Comparison of ENCODE assay signal across 8 cellular contexts in genomic region chr16:31713071-31713944, GRCh38.
DNase-seq lines count a peak whose midpoint lies in the region; ATAC-seq and TF ChIP-seq lines count a peak whose summit lies in the region.

No MANE protein-coding gene starts in this region.

- H3K4me1 ChIP-seq in CD4-positive, CD25-positive, alpha-beta regulatory T cell (ENCODE audit: control insufficient read depth, insufficient read depth, low read length, poor library complexity, severe bottlenecking), result peaks cover 32% of the 10 kb centered on the region
- H3K4me1 ChIP-seq in duodenal mucosa (ENCODE audit: control insufficient read depth in 1 of 2, insufficient read depth in 2 of 2, low read length in 2 of 2), result peaks cover 11 to 15% of the 10 kb centered on the region in 2 donors
- peaks cover 0 to 5% (median 0%) of the 10 kb centered on the region in 4 donors for H3K4me1 ChIP-seq in right lobe of liver

- peak overlapping the region; percentile 85 for H3K27ac ChIP-seq in CD4-positive, CD25-positive, alpha-beta regulatory T cell (ENCODE audit: insufficient read depth, low read length, poor library complexity, severe bottlenecking)
- H3K27ac ChIP-seq in duodenal mucosa (ENCODE audit: low read depth, low read length) (peak overlapping the region; percentile 93), right lobe of liver (peak overlapping the region; percentile 81 to 92 (median 82))

- H3K9me3 ChIP-seq in CD4-positive, CD25-positive, alpha-beta regulatory T cell (ENCODE audit: control insufficient read depth in 2 of 2, low read length in 2 of 2), result no peaks in the 10 kb centered on the region
- no peaks in the 10 kb centered on the region for H3K9me3 ChIP-seq in duodenal mucosa (ENCODE audit: control insufficient read depth in 1 of 2, low read length in 2 of 2)
- no peaks in the 10 kb centered on the region for H3K9me3 ChIP-seq in right lobe of liver

- intact Hi-C loops in activated CD4-positive, alpha-beta memory T cell treated with anti-CD3 and anti-CD28 coated beads for 36 hours (cut with micrococcal nuclease), result loop anchor here (1.0 to 2.0 kb wide), 2 partner anchors 12 to 155 kb away; no protein-coding TSS in a partner anchor
- intact Hi-C loops in right lobe of liver (cut with DNase I), result no loop called here

- POLR2A ChIA-PET in activated CD4-positive, alpha-beta memory T cell treated with anti-CD3 and anti-CD28 coated beads for 36 hours (lab: Charles Lee), result interaction anchor here (0.9 to 3.9 kb wide), 8 partner anchors 11 to 257 kb away, joined by 3 to 42 read pairs (median 3); partner anchors contain the start of gene ZNF267

- CTCF ChIA-PET in activated CD4-positive, alpha-beta memory T cell treated with anti-CD3 and anti-CD28 coated beads for 36 hours (lab: Charles Lee), result interaction anchor here (1.0 to 2.9 kb wide), 5 partner anchors 11 to 254 kb away, joined by 3 to 13 read pairs (median 5); partner anchors contain the start of gene ARMC5

- H3K27ac Mint-ChIP-seq in CD4-positive, CD25-positive, alpha-beta regulatory T cell, result peak overlapping the region; percentile 99
- H3K27ac Mint-ChIP-seq in activated CD4-positive, alpha-beta memory T cell treated with anti-CD3 and anti-CD28 coated beads for 36 hours, result peak overlapping the region; percentile 98

- peak; percentile 89 for TF ChIP-seq POLR2A in right lobe of liver (IDR thresholded peaks at IDR 0.05)

- TF ChIP-seq CTCF in right lobe of liver (IDR thresholded peaks at IDR 0.05), result no peak

- H3K27me3 ChIP-seq in CD4-positive, CD25-positive, alpha-beta regulatory T cell (ENCODE audit: control insufficient read depth, insufficient read depth, low read length), result no peaks in the 10 kb centered on the region
- H3K27me3 ChIP-seq in duodenal mucosa (ENCODE audit: control insufficient read depth in 1 of 2, insufficient read depth in 2 of 2, low read length in 2 of 2) (no peaks in the 10 kb centered on the region), right lobe of liver (no peaks in the 10 kb centered on the region)

- peak; percentile 84 to 95 (median 89) for DNase-seq in CD4-positive, CD25-positive, alpha-beta regulatory T cell
- DNase-seq in NCI-H748 treated with DMSO at 0.1 percent for 48 hours (lab: John Stamatoyannopoulos, UW), result peak; percentile 70
- DNase-seq in activated CD4-positive, alpha-beta memory T cell treated with anti-CD3 and anti-CD28 coated beads for 36 hours, result peak; percentile 95
- DNase-seq in right lobe of liver, result peak; percentile 91 to 93 (median 92)
- peak; percentile 95 for DNase-seq in stimulated activated CD4-positive, alpha-beta T cell treated with anti-CD3 and anti-CD28 coated beads, Interleukin-4, amount 100 ng/mL, for 24 hours

- peaks cover 22 to 64% (median 39%) of the 10 kb centered on the region in 4 donors for H3K4me1 Mint-ChIP-seq in CD4-positive, CD25-positive, alpha-beta regulatory T cell
- peaks cover 43% of the 10 kb centered on the region for H3K4me1 Mint-ChIP-seq in activated CD4-positive, alpha-beta memory T cell treated with anti-CD3 and anti-CD28 coated beads for 36 hours (ENCODE audit: low read depth)

- peaks cover 0 to 3% (median 0%) of the 10 kb centered on the region in 7 donors for H3K9me3 Mint-ChIP-seq in CD4-positive, CD25-positive, alpha-beta regulatory T cell
- H3K9me3 Mint-ChIP-seq in activated CD4-positive, alpha-beta memory T cell treated with anti-CD3 and anti-CD28 coated beads for 36 hours, result no peaks in the 10 kb centered on the region

- peak overlapping the region; percentile 93 for H3K4me3 ChIP-seq in CD4-positive, CD25-positive, alpha-beta regulatory T cell (ENCODE audit: low read depth, low read length)
- H3K4me3 ChIP-seq in duodenal mucosa (ENCODE audit: low read depth in 1 of 2, low read length in 2 of 2) (peak overlapping the region; percentile 80 to 93), right lobe of liver (peak overlapping the region; percentile 89 to 100 (median 93))

- peaks cover 21% of the 10 kb centered on the region for H3K36me3 ChIP-seq in CD4-positive, CD25-positive, alpha-beta regulatory T cell (ENCODE audit: control insufficient read depth, insufficient read depth, low read length)
- H3K36me3 ChIP-seq in duodenal mucosa (ENCODE audit: control insufficient read depth in 1 of 2, insufficient read depth in 2 of 2, low read length in 2 of 2) (peaks cover 7 to 28% of the 10 kb centered on the region in 2 donors), right lobe of liver (no peaks in the 10 kb centered on the region)

- H3K9ac ChIP-seq in duodenal mucosa (ENCODE audit: low read depth in 1 of 2, low read length in 2 of 2), result peak overlapping the region; percentile 76 to 90

- peak; percentile 95 for ATAC-seq in CD4-positive, CD25-positive, alpha-beta regulatory T cell (ENCODE audit: low read depth in 2 of 2)
- ATAC-seq in GM19397 (IDR thresholded peaks at IDR 0.05; ENCODE audit: unreplicated experiment) (peak; percentile 90), HG03565 (IDR thresholded peaks at IDR 0.05; ENCODE audit: unreplicated experiment) (peak; percentile 92), right lobe of liver (peak; percentile 96 to 97 (median 96))

- WGBS in right lobe of liver (ENCODE audit: insufficient coverage, low coverage, low lambda C conversion rate, missing lambda C conversion rate), result 0% methylated on average over 23 of the region's 59 CpGs

- H3K4me3 Mint-ChIP-seq in CD4-positive, CD25-positive, alpha-beta regulatory T cell, result peak overlapping the region; percentile 98 to 100 (median 100)
- peak overlapping the region; percentile 99 for H3K4me3 Mint-ChIP-seq in activated CD4-positive, alpha-beta memory T cell treated with anti-CD3 and anti-CD28 coated beads for 36 hours

- peaks cover 10% of the 10 kb centered on the region for H3K36me3 Mint-ChIP-seq in CD4-positive, CD25-positive, alpha-beta regulatory T cell
- peaks cover 38% of the 10 kb centered on the region for H3K36me3 Mint-ChIP-seq in activated CD4-positive, alpha-beta memory T cell treated with anti-CD3 and anti-CD28 coated beads for 36 hours

- H3K27me3 Mint-ChIP-seq in CD4-positive, CD25-positive, alpha-beta regulatory T cell, result no peaks in the 10 kb centered on the region
- no peaks in the 10 kb centered on the region for H3K27me3 Mint-ChIP-seq in activated CD4-positive, alpha-beta memory T cell treated with anti-CD3 and anti-CD28 coated beads for 36 hours

Comparison
In these comparisons a context has a peak if more than half of its experiments do, and no peak if none do; other contexts are left out.
1. Peak in every context shown above with its lines: DNase-seq, ATAC-seq, H3K4me3 ChIP-seq and H3K27ac ChIP-seq.